Comparison of ENCODE assay signal across 7 cellular contexts in the genomic region with DNA sequence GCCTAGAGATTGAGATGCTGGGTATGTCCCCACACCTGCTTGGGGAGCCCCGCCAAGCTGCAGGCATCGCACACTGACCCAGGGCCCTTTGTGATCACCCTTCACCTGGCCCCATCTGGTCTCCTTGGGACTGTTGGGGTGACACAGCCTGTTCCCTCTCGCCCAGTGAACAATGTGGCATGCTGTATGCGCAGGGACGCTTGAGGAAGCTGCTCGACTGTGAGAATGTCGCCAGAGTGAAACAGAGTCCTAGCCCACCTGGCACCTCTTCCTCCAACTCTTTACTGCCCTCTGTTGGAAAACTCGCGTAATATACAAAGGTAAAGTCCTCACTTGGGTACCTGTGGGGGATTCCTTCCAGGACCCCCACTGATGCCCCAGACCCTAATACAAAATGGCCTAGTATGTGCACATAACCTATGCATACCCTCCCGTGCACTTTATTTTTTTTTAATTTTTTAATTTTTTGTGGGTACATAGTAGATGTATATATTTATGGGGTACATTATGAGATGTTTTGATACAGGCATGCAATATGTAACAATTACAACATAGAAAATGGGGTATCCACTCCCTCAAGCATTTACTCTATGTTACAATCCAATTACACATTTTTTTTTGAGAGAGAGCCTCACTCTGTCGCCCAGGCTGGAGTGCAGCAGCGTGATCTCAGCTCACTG. TPM values are rescaled to one million over a fixed set of nuclear protein-coding genes. Genes with fewer than 3 reads are reported as not detected.
DNase-seq lines count a peak whose midpoint lies in the region; ATAC-seq and TF ChIP-seq lines count a peak whose summit lies in the region.
"Had no signal": no experiment of that assay in that cellular context is flagged by ENCODE, and none has a peak within 500 bp of the region (broad histone marks: within the 10 kb centered on the region; RNA-seq: fewer than 3 reads in every experiment).

No MANE protein-coding gene starts in this region.

- H3K27me3 Mint-ChIP-seq in endothelial cell (ENCODE audit: unreplicated experiment), result peaks cover 5% of the 10 kb centered on the region

- no peak for TF ChIP-seq POLR2A in testis (IDR thresholded peaks at IDR 0.05)

- TF ChIP-seq CTCF in endothelial cell (IDR thresholded peaks at IDR 0.05; ENCODE audit: unreplicated experiment) (peak; percentile 74), testis (IDR thresholded peaks at IDR 0.05) (peak in 2 of 3 experiments; percentile 13 to 24)

- H3K36me3 ChIP-seq in testis (ENCODE audit: low read depth, missing control alignments), result no peaks in the 10 kb centered on the region
- H3K36me3 ChIP-seq: SJCRH30 had no signal

- H3K9me3 Mint-ChIP-seq in endothelial cell (ENCODE audit: unreplicated experiment), result no peaks in the 10 kb centered on the region

- DNase-seq in ELR (ENCODE audit: low read depth), result peak; percentile 42
- peak; percentile 61 to 65 for DNase-seq in NCI-H1930 (lab: John Stamatoyannopoulos, UW)
- no peak for DNase-seq in endothelial cell (ENCODE audit: low spot score)
- no peak for DNase-seq in testis

- no peak overlapping the region for H3K4me3 Mint-ChIP-seq in endothelial cell (ENCODE audit: unreplicated experiment)

- no peaks in the 10 kb centered on the region for H3K27me3 ChIP-seq in testis
- H3K27me3 ChIP-seq: SJCRH30 had no signal

- ATAC-seq in HG02759 (IDR thresholded peaks at IDR 0.05; ENCODE audit: unreplicated experiment) (no peak), GM19351 (IDR thresholded peaks at IDR 0.05; ENCODE audit: unreplicated experiment) (no peak)

- H3K36me3 Mint-ChIP-seq in endothelial cell (ENCODE audit: low read depth, unreplicated experiment), result peaks cover 4% of the 10 kb centered on the region

- H3K4me1 ChIP-seq in testis, result peaks cover 6% of the 10 kb centered on the region
- H3K4me1 ChIP-seq: SJCRH30 had no signal

- no peak overlapping the region for H3K4me3 ChIP-seq in testis
- H3K4me3 ChIP-seq: SJCRH30 had no signal

- 69 to 71% methylated on average over 12 of the region's 12 CpGs for WGBS in testis, 2 donors

- intact Hi-C loops in testis (cut with DNase I; ENCODE audit: low total_unique reads), result no loop called here

- peaks cover 6% of the 10 kb centered on the region for H3K4me1 Mint-ChIP-seq in endothelial cell (ENCODE audit: unreplicated experiment)

- no peaks in the 10 kb centered on the region for H3K9me3 ChIP-seq in testis
- H3K9me3 ChIP-seq: SJCRH30 had no signal

- no peak overlapping the region for H3K27ac ChIP-seq in testis
- H3K27ac ChIP-seq: SJCRH30 had no signal

- no peak overlapping the region for H3K27ac Mint-ChIP-seq in endothelial cell (ENCODE audit: unreplicated experiment)

RNA-seq across cellular contexts. Expression of gene BLOC1S3, which starts 9.0 kb away (rescaled TPM):
- 22.7 TPM for total RNA-seq in endothelial cell (ENCODE audit: unreplicated experiment)
- total RNA-seq in testis, result 10 to 100 TPM; 38.2 to 43.7 TPM
- 14.1 TPM for polyA plus RNA-seq in testis (ENCODE audit: insufficient read depth, low read depth, low replicate concordance)

RNA-seq across cellular contexts. Expression of gene TRAPPC6A, which starts 9.5 kb away (rescaled TPM):
- total RNA-seq in endothelial cell (ENCODE audit: unreplicated experiment), result 86.2 TPM
- total RNA-seq in testis, result 10 to 100 TPM; 38.7 to 42.8 TPM
- 37.0 TPM for polyA plus RNA-seq in testis (ENCODE audit: insufficient read depth, low read depth, low replicate concordance)

RNA-seq across cellular contexts. Expression of gene NKPD1, which starts 26.8 kb away (rescaled TPM):
- 0.67 TPM for total RNA-seq in endothelial cell (ENCODE audit: unreplicated experiment)
- total RNA-seq in testis, result 1 to 10 TPM; 1.3 to 4.2 TPM
- 1.0 TPM for polyA plus RNA-seq in testis (ENCODE audit: insufficient read depth, low read depth, low replicate concordance)
- total RNA-seq: SJCRH30 had no signal

RNA-seq across cellular contexts. Expression of gene EXOC3L2, which starts 57.6 kb away (rescaled TPM):
- total RNA-seq in endothelial cell (ENCODE audit: unreplicated experiment) (5.5 TPM), testis (10 to 100 TPM; 29.5 to 30.2 TPM)
- polyA plus RNA-seq in testis (ENCODE audit: insufficient read depth, low read depth, low replicate concordance), result 7.4 TPM
- total RNA-seq: SJCRH30 had no signal

Comparison
In these comparisons a context has a peak if more than half of its experiments do, and no peak if none do; other contexts are left out.
1. DNase-seq: peak in ELR (single experiment) and NCI-H1930 (2 of 2); none in endothelial cell (single experiment) and testis (single experiment).